ENCODE assay signal across 12 cellular contexts in genomic region chr1:7299994-7300393, GRCh38.
DNase-seq lines count a peak whose midpoint lies in the region; ATAC-seq, FAIRE-seq and TF ChIP-seq lines count a peak whose summit lies in the region.
"Had no signal": no experiment of that assay in that cellular context is flagged by ENCODE, and none has a peak within 500 bp of the region (broad histone marks: within the 10 kb centered on the region; RNA-seq: fewer than 3 reads in every experiment).

No MANE protein-coding gene starts in this region.

- no peaks in the 10 kb centered on the region for H3K27me3 ChIP-seq in SJCRH30
- no peaks in the 10 kb centered on the region for H3K27me3 ChIP-seq in ovary
- H3K27me3 ChIP-seq in pancreas, result no peaks in the 10 kb centered on the region

- intact Hi-C loops in ovary (cut with DNase I) (no loop called here), pancreas (cut with DNase I) (no loop called here)

- FAIRE-seq in pancreas (lab: Jason Lieb, UNC), result no peak

- DNase-seq in ELR (ENCODE audit: low read depth) (peak; percentile 86), SJCRH30 (peak; percentile 76 to 84), fibroblast of gingiva (ENCODE audit: low read depth) (peak; percentile 74), retinal pigment epithelial cell (ENCODE audit: low read depth) (peak; percentile 52), ovary (no peak), pancreas (no peak), NOMO-1 (lab: John Stamatoyannopoulos, UW; ENCODE audit: unreplicated experiment in 2 of 2) (no peak), SKM-1 treated with dmso at 0.1 percent for 144 hours (lab: John Stamatoyannopoulos, UW; ENCODE audit: unreplicated experiment) (no peak)
- DNase-seq: activated T-cell treated with anti-CD3 and anti-CD28 coated beads, Interleukin-2, amount 50 U/mL, for 1 hour; DND-41; NCI-H510A had no signal

- H3K36me3 ChIP-seq in SJCRH30 (no peaks in the 10 kb centered on the region), ovary (no peaks in the 10 kb centered on the region), pancreas (no peaks in the 10 kb centered on the region)

- 28 to 33% (median 29%) methylated on average over 2 of the region's 2 CpGs for WGBS in ovary, 3 donors
- WGBS in pancreas, 2 donors, result 85% methylated on average over 2 of the region's 2 CpGs

- no peak for ATAC-seq in pancreas
- ATAC-seq: stimulated activated effector memory CD8-positive, alpha-beta T cell treated with anti-CD3 and anti-CD28 coated beads, Interleukin-12 subunit alpha, Interleukin-12 subunit beta, amount 100 ng/mL, for 72 hours had no signal

- no peak for TF ChIP-seq EP300 in ovary (IDR thresholded peaks at IDR 0.05)

- H3K27ac ChIP-seq in SJCRH30 (peak overlapping the region; percentile 98), ovary (no peak overlapping the region), pancreas (no peak overlapping the region)

- peaks cover 4% of the 10 kb centered on the region; the same call in 1 of the 2 replicates for H3K9me3 ChIP-seq in SJCRH30 (replicated peaks)
- no peaks in the 10 kb centered on the region for H3K9me3 ChIP-seq in ovary
- H3K9me3 ChIP-seq in pancreas, result no peaks in the 10 kb centered on the region

- TF ChIP-seq POLR2A in ovary (IDR thresholded peaks at IDR 0.05), result no peak

- no peak for TF ChIP-seq CTCF in retinal pigment epithelial cell (conservative IDR thresholded peaks at IDR 0.05; ENCODE audit: low read depth, low read length)
- no peak for TF ChIP-seq CTCF in ovary (IDR thresholded peaks at IDR 0.05)
- no peak for TF ChIP-seq CTCF in pancreas (IDR thresholded peaks at IDR 0.05)

- H3K4me3 ChIP-seq in SJCRH30, result no peak overlapping the region
- no peak overlapping the region for H3K4me3 ChIP-seq in retinal pigment epithelial cell (ENCODE audit: low read length)
- H3K4me3 ChIP-seq in ovary, result no peak overlapping the region
- no peak overlapping the region for H3K4me3 ChIP-seq in pancreas

- H3K4me1 ChIP-seq in SJCRH30 (peaks cover 50% of the 10 kb centered on the region), ovary (ENCODE audit: insufficient read depth) (peaks cover 5% of the 10 kb centered on the region), pancreas (no peaks in the 10 kb centered on the region)

Comparison
In these comparisons a context has a peak if more than half of its experiments do, and no peak if none do; other contexts are left out.
1. DNase-seq: peak in ELR (single experiment), SJCRH30 (2 of 2), fibroblast of gingiva (single experiment) and retinal pigment epithelial cell (single experiment); none in ovary (0 of 5), pancreas (0 of 6), NOMO-1 (0 of 2) and SKM-1 treated with dmso at 0.1 percent for 144 hours (single experiment).